ENCODE assay signal across 8 cellular contexts in the genomic region with DNA sequence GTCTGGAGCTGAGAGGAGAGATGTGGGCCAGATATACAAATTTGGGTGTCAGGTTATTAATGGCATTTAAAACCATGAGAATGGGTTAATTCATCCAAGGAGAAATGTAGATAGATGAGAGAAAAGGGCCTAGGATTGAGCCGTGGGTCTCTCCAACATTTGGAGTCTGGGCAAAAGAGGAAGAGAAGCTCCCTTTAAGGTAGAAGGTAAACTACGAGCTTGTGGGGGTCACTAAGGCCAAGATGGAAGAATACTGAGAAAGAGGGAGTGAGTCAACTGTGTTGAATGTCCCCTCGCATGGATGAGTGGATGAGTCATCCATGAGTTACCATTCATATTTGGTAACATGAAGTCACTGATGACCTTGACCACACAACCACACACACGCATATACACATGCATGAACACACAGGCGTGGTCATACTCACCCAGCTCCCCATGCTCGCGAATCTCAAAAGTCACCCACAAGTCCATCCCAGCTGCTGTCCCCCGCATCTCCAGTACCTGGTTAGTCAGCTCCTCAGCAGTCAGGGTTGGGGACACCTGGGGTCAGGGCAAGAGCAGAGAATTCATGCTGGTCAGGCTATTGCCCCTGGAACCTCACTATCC. TPM values are rescaled to one million over a fixed set of nuclear protein-coding genes. Genes with fewer than 3 reads are reported as not detected.
DNase-seq lines count a peak whose midpoint lies in the region; ATAC-seq, FAIRE-seq and TF ChIP-seq lines count a peak whose summit lies in the region.

No MANE protein-coding gene starts in this region.

- no peak overlapping the region for H3K4me2 ChIP-seq in GM12878 (ENCODE audit: control insufficient read depth, insufficient read depth)

- no peaks in the 10 kb centered on the region for H3K79me2 ChIP-seq in GM12878 (ENCODE audit: control insufficient read depth, insufficient read depth, low read length)

- FAIRE-seq in GM12878 (lab: Jason Lieb, UNC), result no peak

- no peaks in the 10 kb centered on the region for H3K36me3 Mint-ChIP-seq in activated T-cell treated with anti-CD3 and anti-CD28 coated beads, Interleukin-2, amount 50 U/mL, for 72 hours (ENCODE audit: insufficient read depth in 2 of 2)

- no peak overlapping the region for H3K27ac Mint-ChIP-seq in activated T-cell treated with anti-CD3 and anti-CD28 coated beads, Interleukin-2, amount 50 U/mL, for 72 hours

- peaks cover 5% of the 10 kb centered on the region for H3K4me1 Mint-ChIP-seq in activated T-cell treated with anti-CD3 and anti-CD28 coated beads, Interleukin-2, amount 50 U/mL, for 72 hours (ENCODE audit: low read depth)

- TF ChIP-seq CTCF in GM12878 (IDR thresholded peaks at IDR 0.05 in 2 of 3, conservative IDR thresholded peaks at IDR 0.05 in 1 of 3; ENCODE audit: control insufficient read depth in 2 of 3, extremely low read depth in 1 of 3, insufficient read depth in 1 of 3, low read depth in 3 of 3, low read length in 3 of 3), result no peak
- TF ChIP-seq CTCF in upper lobe of right lung (IDR thresholded peaks at IDR 0.05), result no peak

- no peak overlapping the region for H3K4me3 ChIP-seq in GM12878
- H3K4me3 ChIP-seq in upper lobe of right lung, result no peak overlapping the region

- peak; percentile 77 to 87 for ATAC-seq in activated T-cell treated with anti-CD3 and anti-CD28 coated beads, Interleukin-2, amount 50 U/mL, for 72 hours (replicated peaks in 1 of 2)
- ATAC-seq in HG03342 (IDR thresholded peaks at IDR 0.05; ENCODE audit: unreplicated experiment) (peak; percentile 84), GM12878 (peak; percentile 88), upper lobe of right lung (no peak)

- BruUV-seq in GM12878 (replicated peaks; lab: Mats Ljungman, UMichigan), result no TSS peak

- POLR2A ChIA-PET in GM12878 (lab: Charles Lee), result no interaction called here

- SMC1A ChIA-PET in GM12878 (lab: Charles Lee; ENCODE audit: uncharacterized antibody, unreplicated experiment), result interaction anchor here (0.7 to 1.8 kb wide), 2 partner anchors 60 to 106 kb away, joined by 3 read pairs; no protein-coding TSS in a partner anchor

- no peak overlapping the region for H2AFZ ChIP-seq in GM12878 (ENCODE audit: control insufficient read depth, low read depth, low read length)

- TF ChIP-seq RAD21 in GM12878 (IDR thresholded peaks at IDR 0.05; ENCODE audit: insufficient read depth, low read depth, low read length), result no peak

- H3K27me3 ChIP-seq in GM12878 (replicated peaks in 1 of 2; ENCODE audit: control insufficient read depth in 2 of 2, insufficient read depth in 2 of 2, low read length in 1 of 2) (no peaks in the 10 kb centered on the region), upper lobe of right lung (no peaks in the 10 kb centered on the region)

- no peaks in the 10 kb centered on the region for H3K27me3 Mint-ChIP-seq in activated T-cell treated with anti-CD3 and anti-CD28 coated beads, Interleukin-2, amount 50 U/mL, for 72 hours (ENCODE audit: low read depth)

- 24% methylated on average over 8 of the region's 8 CpGs for whole genome bisulfite sequencing in GM12878 (ENCODE audit: insufficient coverage, insufficient replicate concordance, low lambda C conversion rate, missing lambda C conversion rate)

- H3K36me3 ChIP-seq in GM12878 (ENCODE audit: control insufficient read depth in 2 of 2, insufficient read depth in 2 of 2, low read length in 1 of 2), result no peaks in the 10 kb centered on the region
- peaks cover 12% of the 10 kb centered on the region for H3K36me3 ChIP-seq in upper lobe of right lung

- CTCF ChIA-PET in GM12878 (lab: Yijun Ruan, JAX), result interaction anchor here (0.7 to 2.6 kb wide), 8 partner anchors 21 to 485 kb away, joined by 3 to 12 read pairs (median 4); a partner anchor contains a TSS

- intact Hi-C loops in GM12878 (cut with micrococcal nuclease; ENCODE audit: unreplicated experiment) (no loop called here), upper lobe of right lung (cut with DNase I) (no loop called here)

- RAD21 ChIA-PET in GM12878 (lab: Charles Lee; ENCODE audit: unreplicated experiment), result no interaction called here

- in situ Hi-C loops in GM12878 (cut with MboI), result no loop called here

- no peaks in the 10 kb centered on the region for H3K9me3 Mint-ChIP-seq in activated T-cell treated with anti-CD3 and anti-CD28 coated beads, Interleukin-2, amount 50 U/mL, for 72 hours

- H3K27ac ChIP-seq in GM12878 (ENCODE audit: control insufficient read depth, insufficient read depth), result no peak overlapping the region
- no peak overlapping the region for H3K27ac ChIP-seq in upper lobe of right lung

- H3K9ac ChIP-seq in GM12878 (ENCODE audit: control insufficient read depth, insufficient read depth, low read length), result no peak overlapping the region

- H3K9me3 ChIP-seq in GM12878 (replicated peaks; ENCODE audit: control insufficient read depth, insufficient read depth, low read length), result no peaks in the 10 kb centered on the region
- no peaks in the 10 kb centered on the region for H3K9me3 ChIP-seq in upper lobe of right lung

- peak in 1 of 2 experiments; percentile 42; a peak in 1 of 4 replicates for TF ChIP-seq EP300 in GM12878 (IDR thresholded peaks at IDR 0.05; ENCODE audit: borderline replicate concordance in 1 of 2, control insufficient read depth in 1 of 2, low read depth in 2 of 2, low read length in 2 of 2)

- H3K4me3 Mint-ChIP-seq in activated T-cell treated with anti-CD3 and anti-CD28 coated beads, Interleukin-2, amount 50 U/mL, for 72 hours, result no peak overlapping the region

- DNase-seq in activated T-cell treated with anti-CD3 and anti-CD28 coated beads, Interleukin-2, amount 50 U/mL, for 72 hours, result peak; percentile 26 to 40
- DNase-seq in activated T-cell treated with anti-CD3 and anti-CD28 coated beads for 4 hours, result no peak
- no peak for DNase-seq in GM12878 (ENCODE audit: low read depth, low spot score)
- peak; percentile 31 for DNase-seq in upper lobe of right lung
- no peak for DNase-seq in activated gamma-delta T cell (lab: John Stamatoyannopoulos, UW)
- DNase-seq in hippocampal formation (lab: John Stamatoyannopoulos, UW), result no peak
- no peak for DNase-seq in ureter (ENCODE audit: low spot score)

- H4K20me1 ChIP-seq in GM12878 (ENCODE audit: control insufficient read depth, insufficient read depth), result no peaks in the 10 kb centered on the region

- H3K4me1 ChIP-seq in GM12878 (ENCODE audit: control insufficient read depth, insufficient read depth, low read length), result no peaks in the 10 kb centered on the region
- H3K4me1 ChIP-seq in upper lobe of right lung, result no peaks in the 10 kb centered on the region

- TF ChIP-seq POLR2A in GM12878 (IDR thresholded peaks at IDR 0.05; ENCODE audit: low read depth, low read length), result no peak

RNA-seq across cellular contexts. Expression of a gene that starts 6.8 kb away (rescaled TPM):
- total RNA-seq in activated T-cell treated with anti-CD3 and anti-CD28 coated beads, Interleukin-2, amount 50 U/mL, for 72 hours, result 10 to 100 TPM; 54.1 to 61.1 TPM
- total RNA-seq in GM12878 (2013; cell fraction: nucleolus; rRNA removed), result 61.9 and 72.1 TPM in 2 replicates
- total RNA-seq in GM12878 (2014; rRNA removed) (13.1 and 18.0 TPM in 2 replicates), GM12878 (2014; rRNA removed; fragmentation: Illumina TruSeq; extraction: Trizol) (7.7 and 8.1 TPM in 2 replicates), GM12878 (2021) (20.6 and 21.3 TPM in 2 replicates), upper lobe of right lung (13.6 TPM), ureter (33.5 TPM)
- polyA plus RNA-seq in GM12878 (2011; ENCODE audit: low read depth), result 15.7 TPM
- polyA plus RNA-seq in GM12878 (2011; rRNA removed) (16.6 and 21.9 TPM in 2 replicates), GM12878 (2014; fragmentation: Illumina TruSeq; extraction: Trizol) (3.2 and 8.9 TPM in 2 replicates), GM12878 (2014; fragmentation: Nextera tagmentation; extraction: Ambion mirVana) (1 to 10 TPM in 1 of 2 experiments, under 1 TPM in 1; 0.97 to 1.0 TPM), GM12878 (2014; rRNA removed) (19.1 and 22.8 TPM in 2 replicates), GM12878 (2016; fragmentation: Nextera tagmentation; extraction: Ambion mirVana) (10 to 100 TPM in 1 of 2 experiments, 1 to 10 TPM in 1; 9.9 to 11.5 TPM)
- polyA plus RNA-seq in GM12878 (2011; cell fraction: cytosol; rRNA removed), result 13.3 and 17.5 TPM in 2 replicates
- 231 and 272 TPM in 2 replicates for polyA plus RNA-seq in GM12878 (2011; cell fraction: nucleus; rRNA removed)
- 26.0 and 30.3 TPM in 2 replicates for polyA plus RNA-seq in GM12878 (2012)
- 13.6 and 15.4 TPM in 2 replicates for polyA minus RNA-seq in GM12878 (2011; rRNA and poly(A)+ RNA removed)
- 4.1 and 5.5 TPM in 2 replicates for polyA minus RNA-seq in GM12878 (2011; cell fraction: cytosol; rRNA and poly(A)+ RNA removed)
- polyA minus RNA-seq in GM12878 (2011; cell fraction: nucleus; rRNA and poly(A)+ RNA removed), result 37.4 and 42.8 TPM in 2 replicates

RNA-seq across cellular contexts. Expression of a gene that starts 21.2 kb away (rescaled TPM):
- total RNA-seq in activated T-cell treated with anti-CD3 and anti-CD28 coated beads, Interleukin-2, amount 50 U/mL, for 72 hours, result 10 to 100 TPM; 14.6 to 19.5 TPM
- total RNA-seq in GM12878 (2013; cell fraction: nucleolus; rRNA removed), result 5.6 and 7.0 TPM in 2 replicates
- 15.3 and 18.2 TPM in 2 replicates for total RNA-seq in GM12878 (2014; rRNA removed)
- 6.6 and 6.8 TPM in 2 replicates for total RNA-seq in GM12878 (2014; rRNA removed; fragmentation: Illumina TruSeq; extraction: Trizol)
- total RNA-seq in GM12878 (2021), result 15.4 and 15.7 TPM in 2 replicates
- 1.3 TPM for polyA plus RNA-seq in GM12878 (2011; ENCODE audit: low read depth)
- 0.91 and 2.1 TPM in 2 replicates for polyA plus RNA-seq in GM12878 (2011; rRNA removed)
- 2.0 and 3.3 TPM in 2 replicates for polyA plus RNA-seq in GM12878 (2011; cell fraction: cytosol; rRNA removed)
- polyA plus RNA-seq in GM12878 (2011; cell fraction: nucleus; rRNA removed), result 27.8 and 32.1 TPM in 2 replicates
- polyA plus RNA-seq in GM12878 (2012), result 4.7 and 5.4 TPM in 2 replicates
- 1.2 and 6.0 TPM in 2 replicates for polyA plus RNA-seq in GM12878 (2014; fragmentation: Illumina TruSeq; extraction: Trizol)
- polyA plus RNA-seq in GM12878 (2014; fragmentation: Nextera tagmentation; extraction: Ambion mirVana), result under 1 TPM; 0.23 to 0.64 TPM
- polyA plus RNA-seq in GM12878 (2014; rRNA removed), result 21.4 and 23.5 TPM in 2 replicates
- polyA plus RNA-seq in GM12878 (2016; fragmentation: Nextera tagmentation; extraction: Ambion mirVana), result 1 to 10 TPM; 7.5 to 9.5 TPM
- 1.3 and 1.4 TPM in 2 replicates for polyA minus RNA-seq in GM12878 (2011; rRNA and poly(A)+ RNA removed)
- 0.73 and 0.80 TPM in 2 replicates for polyA minus RNA-seq in GM12878 (2011; cell fraction: cytosol; rRNA and poly(A)+ RNA removed)
- 4.4 and 6.1 TPM in 2 replicates for polyA minus RNA-seq in GM12878 (2011; cell fraction: nucleus; rRNA and poly(A)+ RNA removed)
- 6.1 TPM for total RNA-seq in upper lobe of right lung
- 4.4 TPM for total RNA-seq in ureter

RNA-seq across cellular contexts. Expression of a gene that starts 21.4 kb away (rescaled TPM):
- total RNA-seq in activated T-cell treated with anti-CD3 and anti-CD28 coated beads, Interleukin-2, amount 50 U/mL, for 72 hours, result 10 to 100 TPM; 64.1 to 69.2 TPM
- total RNA-seq in GM12878 (2013; cell fraction: nucleolus; rRNA removed), result 97.4 and 102 TPM in 2 replicates
- total RNA-seq in GM12878 (2014; rRNA removed) (107 and 109 TPM in 2 replicates), GM12878 (2014; rRNA removed; fragmentation: Illumina TruSeq; extraction: Trizol) (77.0 and 92.5 TPM in 2 replicates), GM12878 (2021) (82.9 and 94.3 TPM in 2 replicates), upper lobe of right lung (42.1 TPM), ureter (56.0 TPM)
- polyA plus RNA-seq in GM12878 (2011; ENCODE audit: low read depth), result 88.0 TPM
- polyA plus RNA-seq in GM12878 (2011; rRNA removed) (115 and 140 TPM in 2 replicates), GM12878 (2014; fragmentation: Illumina TruSeq; extraction: Trizol) (115 and 135 TPM in 2 replicates), GM12878 (2014; fragmentation: Nextera tagmentation; extraction: Ambion mirVana) (100 to 1,000 TPM in 1 of 2 experiments, 10 to 100 TPM in 1; 62.2 to 108 TPM), GM12878 (2014; rRNA removed) (107 and 115 TPM in 2 replicates), GM12878 (2016; fragmentation: Nextera tagmentation; extraction: Ambion mirVana) (100 to 1,000 TPM; 117 to 120 TPM)
- 160 and 168 TPM in 2 replicates for polyA plus RNA-seq in GM12878 (2011; cell fraction: cytosol; rRNA removed)
- 199 and 244 TPM in 2 replicates for polyA plus RNA-seq in GM12878 (2011; cell fraction: nucleus; rRNA removed)
- 77.9 and 79.2 TPM in 2 replicates for polyA plus RNA-seq in GM12878 (2012)
- 119 and 130 TPM in 2 replicates for polyA minus RNA-seq in GM12878 (2011; rRNA and poly(A)+ RNA removed)
- polyA minus RNA-seq in GM12878 (2011; cell fraction: cytosol; rRNA and poly(A)+ RNA removed), result 32.9 and 41.7 TPM in 2 replicates
- 79.4 and 93.5 TPM in 2 replicates for polyA minus RNA-seq in GM12878 (2011; cell fraction: nucleus; rRNA and poly(A)+ RNA removed)

RNA-seq across cellular contexts. Expression of a gene that starts 24.0 kb away (rescaled TPM):
- 1 to 10 TPM; 3.2 to 4.1 TPM for total RNA-seq in activated T-cell treated with anti-CD3 and anti-CD28 coated beads, Interleukin-2, amount 50 U/mL, for 72 hours
- total RNA-seq in GM12878 (2013; cell fraction: nucleolus; rRNA removed), result not detected in 2 replicates
- total RNA-seq in GM12878 (2014; rRNA removed) (0.05 TPM in 1 of 2 replicates, not detected in the other), GM12878 (2014; rRNA removed; fragmentation: Illumina TruSeq; extraction: Trizol) (not detected in 2 replicates), GM12878 (2021) (0.08 TPM in 2 replicates), upper lobe of right lung (42.4 TPM), ureter (39.2 TPM)
- polyA plus RNA-seq in GM12878 (2011; ENCODE audit: low read depth), result not detected
- polyA plus RNA-seq in GM12878 (2011; rRNA removed) (not detected in 2 replicates), GM12878 (2014; fragmentation: Illumina TruSeq; extraction: Trizol) (0.01 and 0.05 TPM in 2 replicates), GM12878 (2014; fragmentation: Nextera tagmentation; extraction: Ambion mirVana) (not detected), GM12878 (2014; rRNA removed) (not detected in 2 replicates), GM12878 (2016; fragmentation: Nextera tagmentation; extraction: Ambion mirVana) (not detected)
- not detected in 2 replicates for polyA plus RNA-seq in GM12878 (2011; cell fraction: cytosol; rRNA removed)
- 0.03 TPM in 1 of 2 replicates, not detected in the other for polyA plus RNA-seq in GM12878 (2011; cell fraction: nucleus; rRNA removed)
- 0.04 TPM in 1 of 2 replicates, not detected in the other for polyA plus RNA-seq in GM12878 (2012)
- 0.29 TPM in 1 of 2 replicates, not detected in the other for polyA minus RNA-seq in GM12878 (2011; rRNA and poly(A)+ RNA removed)
- polyA minus RNA-seq in GM12878 (2011; cell fraction: cytosol; rRNA and poly(A)+ RNA removed), result not detected in 2 replicates
- not detected in 2 replicates for polyA minus RNA-seq in GM12878 (2011; cell fraction: nucleus; rRNA and poly(A)+ RNA removed)

RNA-seq across cellular contexts. Expression of a gene that starts 39.2 kb away (rescaled TPM):
- total RNA-seq in activated T-cell treated with anti-CD3 and anti-CD28 coated beads, Interleukin-2, amount 50 U/mL, for 72 hours, result 100 to 1,000 TPM; 162 to 165 TPM
- total RNA-seq in GM12878 (2013; cell fraction: nucleolus; rRNA removed), result 41.5 and 54.1 TPM in 2 replicates
- total RNA-seq in GM12878 (2014; rRNA removed), result 42.6 and 45.5 TPM in 2 replicates
- total RNA-seq in GM12878 (2014; rRNA removed; fragmentation: Illumina TruSeq; extraction: Trizol), result 37.8 and 38.6 TPM in 2 replicates
- 159 and 168 TPM in 2 replicates for total RNA-seq in GM12878 (2021)
- 53.8 TPM for polyA plus RNA-seq in GM12878 (2011; ENCODE audit: low read depth)
- 43.6 and 45.5 TPM in 2 replicates for polyA plus RNA-seq in GM12878 (2011; rRNA removed)
- polyA plus RNA-seq in GM12878 (2011; cell fraction: cytosol; rRNA removed), result 60.5 and 85.4 TPM in 2 replicates
- polyA plus RNA-seq in GM12878 (2011; cell fraction: nucleus; rRNA removed), result 108 and 216 TPM in 2 replicates
- 64.3 and 68.3 TPM in 2 replicates for polyA plus RNA-seq in GM12878 (2012)
- polyA plus RNA-seq in GM12878 (2014; fragmentation: Illumina TruSeq; extraction: Trizol), result 122 and 124 TPM in 2 replicates
- polyA plus RNA-seq in GM12878 (2014; fragmentation: Nextera tagmentation; extraction: Ambion mirVana), result 10 to 100 TPM; 46.3 to 56.0 TPM
- polyA plus RNA-seq in GM12878 (2014; rRNA removed), result 62.1 and 69.4 TPM in 2 replicates
- 100 to 1,000 TPM; 113 to 122 TPM for polyA plus RNA-seq in GM12878 (2016; fragmentation: Nextera tagmentation; extraction: Ambion mirVana)
- polyA minus RNA-seq in GM12878 (2011; rRNA and poly(A)+ RNA removed), result 95.9 and 106 TPM in 2 replicates
- 52.9 and 65.7 TPM in 2 replicates for polyA minus RNA-seq in GM12878 (2011; cell fraction: cytosol; rRNA and poly(A)+ RNA removed)
- polyA minus RNA-seq in GM12878 (2011; cell fraction: nucleus; rRNA and poly(A)+ RNA removed), result 34.0 and 83.0 TPM in 2 replicates
- total RNA-seq in upper lobe of right lung, result 118 TPM
- total RNA-seq in ureter, result 86.5 TPM

Comparison
In these comparisons a context has a peak if more than half of its experiments do, and no peak if none do; other contexts are left out.
1. DNase-seq: peak in activated T-cell treated with anti-CD3 and anti-CD28 coated beads, Interleukin-2, amount 50 U/mL, for 72 hours (2 of 2) and upper lobe of right lung (single experiment); none in activated T-cell treated with anti-CD3 and anti-CD28 coated beads for 4 hours (single experiment), GM12878 (single experiment), activated gamma-delta T cell (single experiment), hippocampal formation (0 of 2) and ureter (single experiment).